9 cellular contexts compared by ENCODE assay signal in the genomic region with DNA sequence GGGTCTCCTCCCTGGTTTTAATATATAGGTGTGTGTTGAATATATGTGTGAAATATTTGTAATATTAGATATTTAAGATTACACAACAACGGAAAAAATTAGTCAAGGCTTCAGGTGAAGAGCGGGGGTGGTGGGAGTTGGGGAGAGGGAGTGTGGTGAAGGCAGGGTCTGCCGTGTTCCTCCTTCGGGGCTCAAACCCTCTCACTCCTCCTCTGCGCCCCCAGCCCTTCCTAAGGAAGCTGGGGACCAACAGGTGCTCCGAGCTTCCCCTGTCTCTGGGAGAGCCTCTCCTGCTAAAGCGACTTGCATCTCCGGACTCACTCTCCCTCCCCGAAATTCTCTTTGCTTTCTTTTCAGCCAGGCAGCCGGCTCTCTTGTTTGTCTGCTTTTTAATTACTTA. TPM values are rescaled to one million over a fixed set of nuclear protein-coding genes. Genes with fewer than 3 reads are reported as not detected.
A peak's percentile ranks its signal among the peaks of the same experiment; 100 is the strongest.
DNase-seq lines count a peak whose midpoint lies in the region; ATAC-seq and TF ChIP-seq lines count a peak whose summit lies in the region.
"Had no signal": no experiment of that assay in that cellular context is flagged by ENCODE, and none has a peak within 500 bp of the region (broad histone marks: within the 10 kb centered on the region; RNA-seq: fewer than 3 reads in every experiment).

No MANE protein-coding gene starts in this region.

- no peaks in the 10 kb centered on the region for H3K9me3 ChIP-seq in HUES64 (ENCODE audit: insufficient read depth, low read depth, low read length)
- H3K9me3 ChIP-seq in colonic mucosa, result no peaks in the 10 kb centered on the region
- no peaks in the 10 kb centered on the region for H3K9me3 ChIP-seq in naive thymus-derived CD4-positive, alpha-beta T cell (ENCODE audit: control insufficient read depth in 2 of 3, low read length in 3 of 3)

- peak overlapping the region in 9 of 10 donors; percentile 69 to 85 (median 80) for H3K4me3 Mint-ChIP-seq in naive thymus-derived CD4-positive, alpha-beta T cell

- peaks cover 58% of the 10 kb centered on the region for H3K27me3 ChIP-seq in HUES64 (ENCODE audit: insufficient read depth, low read length)
- H3K27me3 ChIP-seq in colonic mucosa, result peaks cover 30% of the 10 kb centered on the region
- H3K27me3 ChIP-seq in naive thymus-derived CD4-positive, alpha-beta T cell (ENCODE audit: control insufficient read depth in 2 of 2, insufficient read depth in 2 of 2, low read length in 2 of 2), result peaks cover 3 to 19% of the 10 kb centered on the region in 2 donors

- DNase-seq in AG10803 (ENCODE audit: low read depth) (no peak), colonic mucosa (no peak)
- no peak for DNase-seq in naive thymus-derived CD4-positive, alpha-beta T cell

- TF ChIP-seq CTCF in AG10803 (conservative IDR thresholded peaks at IDR 0.05; ENCODE audit: low read length) (no peak), colonic mucosa (IDR thresholded peaks at IDR 0.05) (no peak)

- peak overlapping the region; percentile 82 for H3K9ac ChIP-seq in HUES64 (ENCODE audit: low read depth, low read length)
- no peak overlapping the region for H3K9ac ChIP-seq in colonic mucosa (ENCODE audit: low read depth in 2 of 2, low read length in 2 of 2)

- POLR2A ChIA-PET in naive thymus-derived CD4-positive, alpha-beta T cell (lab: Charles Lee), result no interaction called here

- CTCF ChIA-PET in naive thymus-derived CD4-positive, alpha-beta T cell (lab: Charles Lee), result no interaction called here

- H3K4me1 ChIP-seq in HUES64 (ENCODE audit: insufficient read depth, low read length), result peaks cover 22% of the 10 kb centered on the region
- H3K4me1 ChIP-seq in colonic mucosa, result peaks cover 2% of the 10 kb centered on the region
- H3K4me1 ChIP-seq in naive thymus-derived CD4-positive, alpha-beta T cell (ENCODE audit: control insufficient read depth in 2 of 2, insufficient read depth in 2 of 2, low read length in 2 of 2), result peaks cover 12 to 16% of the 10 kb centered on the region in 2 donors

- 2% methylated on average over 8 of the region's 10 CpGs for WGBS in HUES64

- peaks cover 6 to 13% (median 10%) of the 10 kb centered on the region in 7 donors for H3K4me1 Mint-ChIP-seq in naive thymus-derived CD4-positive, alpha-beta T cell

- peaks cover 0 to 13% (median 4%) of the 10 kb centered on the region in 11 donors for H3K9me3 Mint-ChIP-seq in naive thymus-derived CD4-positive, alpha-beta T cell
- H3K9me3 Mint-ChIP-seq: activated CD4-positive, alpha-beta T cell treated with anti-CD3 and anti-CD28 coated beads, Interleukin-2, amount 10 ng/mL, durations not matched to agents 24 days and 14 days had no signal

- intact Hi-C loops in colonic mucosa (cut with DNase I), result loop anchor here (10.0 kb wide), 1 partner anchor 150 kb away; no protein-coding TSS in a partner anchor
- intact Hi-C loops in naive thymus-derived CD4-positive, alpha-beta T cell (cut with micrococcal nuclease), result loop anchor here in 1 of 2 donors (10.0 kb wide), 1 partner anchor 170 kb away; no protein-coding TSS in a partner anchor

- H3K27ac Mint-ChIP-seq in naive thymus-derived CD4-positive, alpha-beta T cell, result peak overlapping the region in 1 of 9 donors; percentile 59

- H3K36me3 Mint-ChIP-seq in naive thymus-derived CD4-positive, alpha-beta T cell, result peaks cover 0 to 3% (median 0%) of the 10 kb centered on the region in 5 donors

- H3K36me3 ChIP-seq in HUES64 (ENCODE audit: insufficient read depth, low read length) (no peaks in the 10 kb centered on the region), colonic mucosa (no peaks in the 10 kb centered on the region)
- H3K36me3 ChIP-seq in naive thymus-derived CD4-positive, alpha-beta T cell (ENCODE audit: control insufficient read depth in 2 of 3, insufficient read depth in 3 of 3, low read length in 3 of 3), result no peaks in the 10 kb centered on the region

- H3K27ac ChIP-seq in HUES64 (ENCODE audit: low read depth, low read length) (no peak overlapping the region), colonic mucosa (no peak overlapping the region)
- H3K27ac ChIP-seq in naive thymus-derived CD4-positive, alpha-beta T cell (ENCODE audit: low read depth, low read length), result no peak overlapping the region

- peaks cover 33 to 47% (median 42%) of the 10 kb centered on the region in 5 donors for H3K27me3 Mint-ChIP-seq in naive thymus-derived CD4-positive, alpha-beta T cell

- no peak for ATAC-seq in naive thymus-derived CD4-positive, alpha-beta T cell
- ATAC-seq in HG03045 (IDR thresholded peaks at IDR 0.05; ENCODE audit: unreplicated experiment), result no peak
- no peak for ATAC-seq in HG03139 (IDR thresholded peaks at IDR 0.05; ENCODE audit: unreplicated experiment)
- no peak for ATAC-seq in HG03439 (IDR thresholded peaks at IDR 0.05; ENCODE audit: unreplicated experiment)
- no peak for ATAC-seq in HG02610 (IDR thresholded peaks at IDR 0.05; ENCODE audit: unreplicated experiment)

- H3K4me3 ChIP-seq in AG10803 (ENCODE audit: low read length) (peak overlapping the region; percentile 63), HUES64 (ENCODE audit: low read length) (peak overlapping the region; percentile 96), colonic mucosa (peak overlapping the region; percentile 45)
- H3K4me3 ChIP-seq in naive thymus-derived CD4-positive, alpha-beta T cell (ENCODE audit: low read length), result peak overlapping the region; percentile 80

RNA-seq across cellular contexts. Expression of gene CADM1, which starts 0.9 kb away (rescaled TPM):
- polyA plus RNA-seq in HUES64 (2013, experiment 1 of 2), result 25.3 TPM
- polyA plus RNA-seq in HUES64 (2013, experiment 2 of 2), result 34.6 TPM
- 1 to 10 TPM; 5.2 to 6.4 TPM for total RNA-seq in colonic mucosa
- total RNA-seq in naive thymus-derived CD4-positive, alpha-beta T cell, result 1 to 10 TPM in 2 of 5 experiments, under 1 TPM in 3; 0.29 to 2.7 (median 0.43) TPM
- 1 to 10 TPM in 1 of 2 donors, under 1 TPM in 1; 0.69 to 1.5 TPM for polyA plus RNA-seq in naive thymus-derived CD4-positive, alpha-beta T cell

Comparison
In these comparisons a context has a peak if more than half of its experiments do, and no peak if none do; other contexts are left out.
1. H3K4me3 ChIP-seq: peak in every context shown above with its lines; median percentile 96 in HUES64; 80 in naive thymus-derived CD4-positive, alpha-beta T cell; 63 in AG10803; 45 in colonic mucosa.